ENCODE assay signal across 27 cellular contexts in genomic region chrX:149718757-149719156, GRCh38. TPM values are rescaled to one million over a fixed set of nuclear protein-coding genes. Genes with fewer than 3 reads are reported as not detected.
"Had no signal": no experiment of that assay in that cellular context is flagged by ENCODE, and none has a peak within 500 bp of the region (broad histone marks: within the 10 kb centered on the region; RNA-seq: fewer than 3 reads in every experiment).

No MANE protein-coding gene starts in this region.

- H3K36me3 Mint-ChIP-seq: IgD-negative memory B cell, T-cell had no signal

- H3K27ac Mint-ChIP-seq: IgD-negative memory B cell, T-cell had no signal

- H3K9me3 Mint-ChIP-seq: T-cell had no signal

- DNase-seq: KBM-7, MV-4-11, NCI-H1048, NCI-H1105, NCI-H1417, NCI-H1436 treated with DMSO at 0.1 percent for 48 hours, NCI-H1694, NCI-H187 treated with DMSO at 0.1 percent for 48 hours, NCI-H2029 treated with DMSO at 0.1 percent for 48 hours, NCI-H2171, NCI-H226, NCI-H446, NCI-H510A, NCI-H524 treated with DMSO at 0.1 percent for 48 hours, NCI-H69, NCI-H774, PC-3, SHP77, SK-N-SH, SW 1271, T-cell had no signal

- H3K9me3 ChIP-seq: SK-N-SH had no signal

- H3K9ac ChIP-seq: SK-N-SH had no signal

- H3K27me3 Mint-ChIP-seq: IgD-negative memory B cell had no signal

- H3K4me3 Mint-ChIP-seq: IgD-negative memory B cell, T-cell had no signal

- ATAC-seq: Panc1, PC-3, T-cell had no signal

- H3K4me1 Mint-ChIP-seq: T-cell had no signal

- H3K27ac ChIP-seq: HL-60, RWPE1 had no signal

RNA-seq across cellular contexts. Expression of gene MAGEA11, which starts 6.9 kb away (rescaled TPM):
- total RNA-seq: LHCN-M2, MCF 10A, PC-3, T-cell had no signal
- polyA plus RNA-seq: IgD-negative memory B cell had no signal

RNA-seq across cellular contexts. Expression of gene HSFX1, which starts 55.1 kb away (rescaled TPM):
- total RNA-seq: MCF 10A had no signal
- polyA plus RNA-seq: IgD-negative memory B cell had no signal
